8 cellular contexts compared by ENCODE assay signal in genomic region chr17:8164815-8165131, GRCh38. TPM values are rescaled to one million over a fixed set of nuclear protein-coding genes. Genes with fewer than 3 reads are reported as not detected.
DNase-seq lines count a peak whose midpoint lies in the region; ATAC-seq and TF ChIP-seq lines count a peak whose summit lies in the region.

No MANE protein-coding gene starts in this region.

- H3K4me3 Mint-ChIP-seq in endothelial cell (ENCODE audit: unreplicated experiment) = peak overlapping the region; percentile 69

- peaks cover 25% of the 10 kb centered on the region for H4K20me1 ChIP-seq in BLaER1

- H3K9me3 ChIP-seq in BLaER1 (no peaks in the 10 kb centered on the region), RWPE2 (ENCODE audit: severe bottlenecking) (no peaks in the 10 kb centered on the region), neuron (ENCODE audit: low read length) (no peaks in the 10 kb centered on the region)

- peaks cover 15% of the 10 kb centered on the region for H3K27me3 Mint-ChIP-seq in endothelial cell (ENCODE audit: unreplicated experiment)

- H3K36me3 ChIP-seq in BLaER1 (peaks cover 16% of the 10 kb centered on the region), RWPE2 (ENCODE audit: low read depth) (peaks cover 19% of the 10 kb centered on the region), neuron (ENCODE audit: insufficient read depth, low read length) (peaks cover 16% of the 10 kb centered on the region)

- peaks cover 14% of the 10 kb centered on the region for H3K36me3 Mint-ChIP-seq in endothelial cell (ENCODE audit: low read depth, unreplicated experiment)

- no peak overlapping the region for H3K27ac Mint-ChIP-seq in endothelial cell (ENCODE audit: unreplicated experiment)

- ATAC-seq in RWPE2 (ENCODE audit: low read depth) (no peak), HG02623 (IDR thresholded peaks at IDR 0.05; ENCODE audit: unreplicated experiment) (no peak), GM21528 (IDR thresholded peaks at IDR 0.05; ENCODE audit: low FRiP score, unreplicated experiment) (no peak)

- TF ChIP-seq CTCF in RWPE2 (IDR thresholded peaks at IDR 0.05; ENCODE audit: poor library complexity, severe bottlenecking) = no peak
- TF ChIP-seq CTCF in endothelial cell (IDR thresholded peaks at IDR 0.05; ENCODE audit: unreplicated experiment) = no peak

- H3K27me3 ChIP-seq in BLaER1 (no peaks in the 10 kb centered on the region), RWPE2 (ENCODE audit: insufficient read depth, poor library complexity, severe bottlenecking) (no peaks in the 10 kb centered on the region), neuron (ENCODE audit: insufficient read depth, low read length) (no peaks in the 10 kb centered on the region)

- H3K9ac ChIP-seq in BLaER1 = no peak overlapping the region; the same call in 1 of the 2 replicates

- H3K4me3 ChIP-seq in BLaER1 (no peak overlapping the region; the same call in 1 of the 2 replicates), RWPE2 (ENCODE audit: severe bottlenecking) (no peak overlapping the region), neuron (ENCODE audit: low read length) (peak overlapping the region; percentile 77)

- H3K9me3 Mint-ChIP-seq in endothelial cell (ENCODE audit: unreplicated experiment) = no peaks in the 10 kb centered on the region

- DNase-seq in RWPE2 (ENCODE audit: low spot score) (no peak), endothelial cell (ENCODE audit: low spot score) (no peak), hippocampal formation (lab: John Stamatoyannopoulos, UW) (no peak), NCI-H1092 (lab: John Stamatoyannopoulos, UW) (no peak)

- peak overlapping the region; percentile 91 for H3K4me2 ChIP-seq in BLaER1

- H3K4me1 ChIP-seq in BLaER1 = peaks cover 44% of the 10 kb centered on the region
- H3K4me1 ChIP-seq in RWPE2 (ENCODE audit: insufficient read depth, poor library complexity, severe bottlenecking) = peaks cover 18% of the 10 kb centered on the region
- H3K4me1 ChIP-seq in neuron (ENCODE audit: insufficient read depth, low read length) = peaks cover 39% of the 10 kb centered on the region

- peak overlapping the region; percentile 98 for H3K27ac ChIP-seq in BLaER1
- H3K27ac ChIP-seq in RWPE2 (ENCODE audit: poor library complexity, severe bottlenecking) = peak overlapping the region; percentile 73

- peaks cover 38% of the 10 kb centered on the region for H3K4me1 Mint-ChIP-seq in endothelial cell (ENCODE audit: unreplicated experiment)

- no peak overlapping the region for H2AFZ ChIP-seq in neuron (ENCODE audit: low read depth, low read length)

RNA-seq across cellular contexts. Expression of gene VAMP2, which starts 2.0 kb away (rescaled TPM):
- total RNA-seq in endothelial cell (ENCODE audit: unreplicated experiment) = 19.8 TPM

RNA-seq across cellular contexts. Expression of gene TMEM107, which starts 11.4 kb away (rescaled TPM):
- total RNA-seq in endothelial cell (ENCODE audit: unreplicated experiment) = 14.6 TPM

RNA-seq across cellular contexts. Expression of gene PER1, which starts 12.6 kb away (rescaled TPM):
- 30.0 TPM for total RNA-seq in endothelial cell (ENCODE audit: unreplicated experiment)

RNA-seq across cellular contexts. Expression of gene BORCS6, which starts 25.2 kb away (rescaled TPM):
- 9.7 TPM for total RNA-seq in endothelial cell (ENCODE audit: unreplicated experiment)

RNA-seq across cellular contexts. Expression of gene HES7, which starts 40.9 kb away (rescaled TPM):
- total RNA-seq in endothelial cell (ENCODE audit: unreplicated experiment) = 3.3 TPM
